30 cellular contexts compared by ENCODE assay signal in the genomic region with DNA sequence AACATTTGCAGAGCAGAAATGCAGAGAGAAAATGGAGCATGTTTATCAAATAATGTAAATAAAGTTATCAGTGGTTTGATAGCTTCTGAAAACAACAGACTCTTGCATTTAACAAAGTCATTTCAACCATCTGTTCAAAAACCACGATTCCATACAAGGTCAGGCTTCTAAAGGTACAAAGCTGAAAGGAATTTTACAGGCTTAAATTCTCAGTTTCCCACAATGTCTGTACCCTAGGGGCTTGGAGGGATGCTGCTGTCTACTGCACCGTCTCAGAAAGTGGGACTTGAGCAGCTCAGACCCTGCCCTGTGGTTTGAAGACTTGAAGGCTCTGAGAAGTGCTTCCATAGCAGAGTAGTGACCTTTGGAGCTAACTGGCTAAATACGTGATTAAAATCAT. TPM values are rescaled to one million over a fixed set of nuclear protein-coding genes. Genes with fewer than 3 reads are reported as not detected.
DNase-seq lines count a peak whose midpoint lies in the region; ATAC-seq, FAIRE-seq and TF ChIP-seq lines count a peak whose summit lies in the region.
"Had no signal": no experiment of that assay in that cellular context is flagged by ENCODE, and none has a peak within 500 bp of the region (broad histone marks: within the 10 kb centered on the region; RNA-seq: fewer than 3 reads in every experiment).

No MANE protein-coding gene starts in this region.

- 40% methylated on average over 1 of the region's 3 CpGs; no CpG with 5 or more reads in 1 of the 2 experiments for WGBS in IMR-90 (ENCODE audit: extremely low coverage in 2 of 2, insufficient read length in 1 of 2), 2 experiments
- WGBS in mesendoderm (ENCODE audit: extremely low coverage, insufficient coverage, low lambda C conversion rate) = no CpG with 5 or more reads among the region's 3 CpGs

- peak overlapping the region; percentile 6 for H3K4me3 Mint-ChIP-seq in progenitor cell of endocrine pancreas (ENCODE audit: low read depth)
- H3K4me3 Mint-ChIP-seq: activated B cell treated with CpG ODN at 0.5 μM for 24 hours; activated CD4-positive, alpha-beta T cell treated with anti-CD3 and anti-CD28 coated beads, Interleukin-2, amount 10 ng/mL, durations not matched to agents 7 days and 5 days; activated naive CD8-positive, alpha-beta T cell treated with anti-CD3 and anti-CD28 coated beads for 36 hours; activated T-cell treated with anti-CD3 and anti-CD28 coated beads, Interleukin-2, amount 50 U/mL, for 24 hours; CD8-positive, alpha-beta memory T cell had no signal

- no peak for TF ChIP-seq CTCF in IMR-90 (conservative IDR thresholded peaks at IDR 0.05; ENCODE audit: low read depth, low read length)
- TF ChIP-seq CTCF in astrocyte of the spinal cord (IDR thresholded peaks at IDR 0.05; ENCODE audit: low read depth, low read length) = no peak
- no peak for TF ChIP-seq CTCF in progenitor cell of endocrine pancreas (IDR thresholded peaks at IDR 0.05; ENCODE audit: unreplicated experiment)

- H2BK5ac ChIP-seq in IMR-90 (ENCODE audit: low read depth, low read length, poor library complexity, severe bottlenecking) (peak overlapping the region; percentile 81), mesendoderm (ENCODE audit: low read length) (no peak overlapping the region)

- in situ Hi-C loops in IMR-90 (cut with MboI; ENCODE audit: low sequenced_read_pairs) (no loop called here), astrocyte of the spinal cord (cut with HindIII; ENCODE audit: low sequenced_read_pairs) (no loop called here)

- peak overlapping the region; percentile 78 for H3K27ac Mint-ChIP-seq in progenitor cell of endocrine pancreas
- H3K27ac Mint-ChIP-seq: activated B cell treated with CpG ODN at 0.5 μM for 24 hours; activated CD4-positive, alpha-beta T cell treated with anti-CD3 and anti-CD28 coated beads, Interleukin-2, amount 10 ng/mL, durations not matched to agents 7 days and 5 days; activated naive CD8-positive, alpha-beta T cell treated with anti-CD3 and anti-CD28 coated beads for 36 hours; activated T-cell treated with anti-CD3 and anti-CD28 coated beads, Interleukin-2, amount 50 U/mL, for 24 hours; CD8-positive, alpha-beta memory T cell had no signal

- peak overlapping the region; percentile 47 for H3K4me2 ChIP-seq in IMR-90 (ENCODE audit: low read depth, low read length)
- no peak overlapping the region for H3K4me2 ChIP-seq in mesendoderm (ENCODE audit: low read length)

- H2BK15ac ChIP-seq in IMR-90 (ENCODE audit: low read depth, low read length) = peak overlapping the region; percentile 100; the same call in 2 of the 3 replicates
- no peak overlapping the region for H2BK15ac ChIP-seq in mesendoderm (replicated peaks; ENCODE audit: low read depth)

- no peaks in the 10 kb centered on the region for H3K36me3 Mint-ChIP-seq in progenitor cell of endocrine pancreas (ENCODE audit: insufficient read depth)
- H3K36me3 Mint-ChIP-seq: activated naive CD8-positive, alpha-beta T cell treated with anti-CD3 and anti-CD28 coated beads for 36 hours; CD8-positive, alpha-beta memory T cell had no signal

- no peaks in the 10 kb centered on the region for H3K27me3 Mint-ChIP-seq in progenitor cell of endocrine pancreas

- H4K91ac ChIP-seq in IMR-90 (ENCODE audit: insufficient read depth, low read depth, low read length) = peak overlapping the region; percentile 95

- H3K18ac ChIP-seq in IMR-90 (ENCODE audit: low read depth, low read length) (peak overlapping the region; percentile 86), mesendoderm (ENCODE audit: low read length) (no peak overlapping the region)

- H3K4me1 ChIP-seq in IMR-90 (ENCODE audit: control insufficient read depth, insufficient read depth, low read length) (peaks cover 2% of the 10 kb centered on the region), mesendoderm (ENCODE audit: control insufficient read depth, low read depth, low read length) (no peaks in the 10 kb centered on the region)
- H3K4me1 ChIP-seq: SJSA1 had no signal

- peak overlapping the region; percentile 83 for H2AK9ac ChIP-seq in IMR-90 (replicated peaks; ENCODE audit: low read depth, low read length, poor library complexity)

- no peak for TF ChIP-seq RAD21 in IMR-90 (IDR thresholded peaks at IDR 0.05; ENCODE audit: low read length)

- FAIRE-seq in islet of Langerhans (lab: Jason Lieb, UNC) = peak; percentile 65
- FAIRE-seq: frontal cortex, GM18507 had no signal

- peak overlapping the region; percentile 97 for H2BK120ac ChIP-seq in IMR-90 (ENCODE audit: low read depth, low read length)
- no peak overlapping the region for H2BK120ac ChIP-seq in mesendoderm (ENCODE audit: low read depth, low read length)

- no peaks in the 10 kb centered on the region for H3K9me3 Mint-ChIP-seq in progenitor cell of endocrine pancreas (ENCODE audit: low read depth)
- H3K9me3 Mint-ChIP-seq: activated B cell treated with CpG ODN at 0.5 μM for 24 hours; activated CD4-positive, alpha-beta T cell treated with anti-CD3 and anti-CD28 coated beads, Interleukin-2, amount 10 ng/mL, durations not matched to agents 7 days and 5 days; activated naive CD8-positive, alpha-beta T cell treated with anti-CD3 and anti-CD28 coated beads for 36 hours; activated T-cell treated with anti-CD3 and anti-CD28 coated beads, Interleukin-2, amount 50 U/mL, for 24 hours; CD8-positive, alpha-beta memory T cell had no signal

- H4K5ac ChIP-seq in IMR-90 (ENCODE audit: low read depth, low read length) = peak overlapping the region; percentile 91
- no peak overlapping the region for H4K5ac ChIP-seq in mesendoderm (ENCODE audit: low read length)

- H3K4me3 ChIP-seq in IMR-90 (ENCODE audit: insufficient read depth, low read depth, low read length) = no peak overlapping the region
- no peak overlapping the region for H3K4me3 ChIP-seq in astrocyte of the spinal cord (ENCODE audit: low read depth, low read length)
- no peak overlapping the region for H3K4me3 ChIP-seq in mesendoderm (ENCODE audit: low read length)
- H3K4me3 ChIP-seq: heart right ventricle, lung, mucosa of descending colon, ovary, SJSA1, tibial nerve had no signal

- H2AFZ ChIP-seq in IMR-90 (replicated peaks; ENCODE audit: low read length, poor library complexity) = peak overlapping the region; percentile 82

- peak overlapping the region; percentile 51; the same call in 1 of the 2 replicates for H3K9ac ChIP-seq in IMR-90 (ENCODE audit: low read depth, low read length)
- H3K9ac ChIP-seq in mesendoderm (ENCODE audit: low read length) = no peak overlapping the region

- TF ChIP-seq POLR2A in IMR-90 (IDR thresholded peaks at IDR 0.05; ENCODE audit: low read depth, low read length) = no peak

- POLR2A ChIA-PET in IMR-90 (lab: Charles Lee; ENCODE audit: unreplicated experiment) = no interaction called here

- no peaks in the 10 kb centered on the region for H4K20me1 ChIP-seq in IMR-90 (ENCODE audit: insufficient read depth, low read length)

- H3K27me3 ChIP-seq in IMR-90 (ENCODE audit: control insufficient read depth, insufficient read depth, low read length) = no peaks in the 10 kb centered on the region
- no peaks in the 10 kb centered on the region for H3K27me3 ChIP-seq in mesendoderm (ENCODE audit: insufficient read depth, low read length, poor library complexity)
- H3K27me3 ChIP-seq: heart right ventricle, ovary, SJSA1, tibial nerve had no signal

- peak overlapping the region; percentile 93 for H3K27ac ChIP-seq in IMR-90 (ENCODE audit: insufficient read depth, low read length)
- no peak overlapping the region for H3K27ac ChIP-seq in mesendoderm (ENCODE audit: low read depth, low read length)
- H3K27ac ChIP-seq: heart right ventricle, ovary, RWPE1, SJSA1, tibial nerve had no signal

- H3K9me3 ChIP-seq in IMR-90 (ENCODE audit: control insufficient read depth, insufficient read depth, low read length) = no peaks in the 10 kb centered on the region
- H3K9me3 ChIP-seq: heart right ventricle, mucosa of descending colon, ovary, SJSA1, tibial nerve had no signal

- H3K79me1 ChIP-seq in IMR-90 (ENCODE audit: low read depth in 1 of 2, low read length in 2 of 2) (no peaks in the 10 kb centered on the region), mesendoderm (ENCODE audit: low read length) (no peaks in the 10 kb centered on the region)

- ATAC-seq in IMR-90 (ENCODE audit: low read depth) = peak; percentile 82
- ATAC-seq in HG02763 (IDR thresholded peaks at IDR 0.05; ENCODE audit: unreplicated experiment) = no peak
- ATAC-seq in HG03025 (IDR thresholded peaks at IDR 0.05; ENCODE audit: low FRiP score, unreplicated experiment) = no peak
- ATAC-seq: esophagus mucosa, heart right ventricle, mucosa of descending colon had no signal

- BruUV-seq in IMR-90 (replicated peaks; lab: Mats Ljungman, UMichigan) = no TSS peak

- peak overlapping the region; percentile 99 for H2BK20ac ChIP-seq in IMR-90 (ENCODE audit: low read depth, low read length)

- peak overlapping the region; percentile 96 for H3K14ac ChIP-seq in IMR-90 (replicated peaks; ENCODE audit: low read depth, low read length)

- CTCF ChIA-PET in IMR-90 (lab: Yijun Ruan, JAX) = interaction anchor here (0.6 kb wide), 2 partner anchors 129 to 139 kb away, joined by 3 to 4 read pairs; no protein-coding TSS in a partner anchor

- H3K23ac ChIP-seq in IMR-90 (ENCODE audit: low read depth, low read length) = peak overlapping the region; percentile 97
- H3K23ac ChIP-seq in mesendoderm (ENCODE audit: low read length) = no peak overlapping the region

- no peaks in the 10 kb centered on the region for H3K9me1 ChIP-seq in IMR-90 (ENCODE audit: insufficient read depth, low read length)

- intact Hi-C loops in IMR-90 (cut with micrococcal nuclease) = loop anchor here (5.0 kb wide), 1 partner anchor 34 kb away; no protein-coding TSS in a partner anchor

- dilution Hi-C loops in IMR-90 (cut with HindIII; ENCODE audit: low sequenced_read_pairs, unreplicated experiment) = no loop called here

- H3K4ac ChIP-seq in IMR-90 (ENCODE audit: low read depth, low read length) = peak overlapping the region; percentile 98
- no peak overlapping the region for H3K4ac ChIP-seq in mesendoderm (ENCODE audit: low read depth, low read length)

- no peaks in the 10 kb centered on the region for H3K36me3 ChIP-seq in IMR-90 (ENCODE audit: control insufficient read depth, insufficient read depth, low read length)
- H3K36me3 ChIP-seq in mesendoderm (ENCODE audit: control insufficient read depth, insufficient read depth, low read length) = no peaks in the 10 kb centered on the region
- H3K36me3 ChIP-seq: heart right ventricle, ovary, SJSA1, tibial nerve had no signal

- H3K56ac ChIP-seq in IMR-90 (ENCODE audit: extremely low read depth, insufficient read depth, low read length) (peak overlapping the region; percentile 86; the same call in 1 of the 2 replicates), mesendoderm (ENCODE audit: low read length) (no peak overlapping the region)

- no peaks in the 10 kb centered on the region for H3K79me2 ChIP-seq in mesendoderm (ENCODE audit: control insufficient read depth, insufficient read depth, low read length)

- peak overlapping the region; percentile 86; the same call in 1 of the 2 replicates for H2AK5ac ChIP-seq in IMR-90 (ENCODE audit: low read depth, low read length)
- no peak overlapping the region for H2AK5ac ChIP-seq in mesendoderm (ENCODE audit: low read length)

- H4K8ac ChIP-seq in IMR-90 (ENCODE audit: low read depth in 2 of 2, low read length in 2 of 2) = peak overlapping the region; percentile 74 to 98
- no peak overlapping the region for H4K8ac ChIP-seq in mesendoderm (ENCODE audit: low read depth, low read length)

- DNase-seq in IMR-90 (peak; percentile 65), astrocyte of the spinal cord (ENCODE audit: low read depth, low spot score) (peak; percentile 29), progenitor cell of endocrine pancreas (ENCODE audit: low spot score, unreplicated experiment) (no peak), mesendoderm (no peak), NAMALWA (ENCODE audit: low spot score) (no peak)
- DNase-seq: activated B cell treated with CpG ODN at 0.5 μM for 24 hours; activated CD4-positive, alpha-beta T cell treated with anti-CD3 and anti-CD28 coated beads, Interleukin-2, amount 10 ng/mL, durations not matched to agents 7 days and 5 days; activated effector memory CD4-positive, alpha-beta T cell treated with anti-CD3 and anti-CD28 coated beads, Interleukin-2, amount 50 U/mL, for 16 hours; activated naive CD8-positive, alpha-beta T cell treated with anti-CD3 and anti-CD28 coated beads for 36 hours; activated T-cell treated with anti-CD3 and anti-CD28 coated beads, Interleukin-2, amount 50 U/mL, for 24 hours; CD8-positive, alpha-beta memory T cell; heart right ventricle; mucosa of descending colon; NCI-H1105; NCI-H187 treated with DMSO at 0.1 percent for 48 hours; NCI-H2171 treated with DMSO at 0.1 percent for 48 hours; NCI-H510A treated with DMSO at 0.1 percent for 48 hours; ovary; stimulated activated CD4-positive, alpha-beta T cell treated with anti-CD3 and anti-CD28 coated beads, Interleukin-4, amount 100 ng/mL, for 1 hour had no signal

- peaks cover 32% of the 10 kb centered on the region for H3K4me1 Mint-ChIP-seq in progenitor cell of endocrine pancreas (ENCODE audit: low read depth)
- H3K4me1 Mint-ChIP-seq: activated B cell treated with CpG ODN at 0.5 μM for 24 hours; activated CD4-positive, alpha-beta T cell treated with anti-CD3 and anti-CD28 coated beads, Interleukin-2, amount 10 ng/mL, durations not matched to agents 7 days and 5 days; activated naive CD8-positive, alpha-beta T cell treated with anti-CD3 and anti-CD28 coated beads for 36 hours; CD8-positive, alpha-beta memory T cell had no signal

RNA-seq across cellular contexts. Expression of a gene that starts 30.4 kb away (rescaled TPM):
- total RNA-seq in IMR-90 (2012; rRNA removed) (232 and 366 TPM in 2 replicates), progenitor cell of endocrine pancreas (2.1 and 2.3 TPM in 2 replicates)
- 302 and 364 TPM in 2 replicates for polyA plus RNA-seq in IMR-90 (2012; rRNA removed)
- 212 and 271 TPM in 2 replicates for polyA plus RNA-seq in IMR-90 (2012; cell fraction: cytosol; rRNA removed)
- polyA plus RNA-seq in IMR-90 (2012; cell fraction: nucleus; rRNA removed; ENCODE audit: low replicate concordance) = 340 and 869 TPM in 2 replicates
- polyA plus RNA-seq in mesendoderm (2013, experiment 1 of 2) = 0.22 TPM
- polyA plus RNA-seq in mesendoderm (2013, experiment 2 of 2) = 0.25 TPM
- total RNA-seq: activated B cell treated with CpG ODN at 0.5 μM for 24 hours; activated CD4-positive, alpha-beta T cell treated with anti-CD3 and anti-CD28 coated beads, Interleukin-2, amount 10 ng/mL, durations not matched to agents 7 days and 5 days; activated CD8-positive, alpha-beta memory T cell treated with anti-CD3 and anti-CD28 coated beads for 36 hours; activated naive CD8-positive, alpha-beta T cell treated with anti-CD3 and anti-CD28 coated beads for 36 hours had no signal
- polyA plus RNA-seq: CD8-positive, alpha-beta memory T cell had no signal

Comparison
In these comparisons a context has a peak if more than half of its experiments do, and no peak if none do; other contexts are left out.
1. DNase-seq: peak in IMR-90 (single experiment) and astrocyte of the spinal cord (single experiment); none in progenitor cell of endocrine pancreas (single experiment), mesendoderm (single experiment) and NAMALWA (single experiment).
2. RNA of a gene that starts 30.4 kb away (total RNA-seq): 232 to 366 TPM in IMR-90; 2.1 to 2.3 TPM in progenitor cell of endocrine pancreas; every median in the first group is over 10 times any median in the second.